In genomic region chr20:59581983-59582679, GRCh38 we compare ENCODE assay signal across 18 cellular contexts. TPM values are rescaled to one million over a fixed set of nuclear protein-coding genes. Genes with fewer than 3 reads are reported as not detected.
"Had no signal": no experiment of that assay in that cellular context is flagged by ENCODE, and none has a peak within 500 bp of the region (broad histone marks: within the 10 kb centered on the region; RNA-seq: fewer than 3 reads in every experiment).

No MANE protein-coding gene starts in this region.

- H3K9me3 ChIP-seq: esophagus squamous epithelium, thyroid gland, upper lobe of left lung, vagina had no signal

- H3K36me3 ChIP-seq: esophagus squamous epithelium, gastroesophageal sphincter, left ventricle myocardium inferior, thyroid gland, upper lobe of left lung, vagina had no signal

- H3K36me3 Mint-ChIP-seq: natural killer cell treated with Interleukin-12 subunit alpha and Interleukin-12 subunit beta and Interleukin-15 and Interleukin-18, amount 100 ng/mL, for 72 hours had no signal

- H3K4me3 ChIP-seq: esophagus squamous epithelium, gastroesophageal sphincter, left ventricle myocardium inferior, lung, thyroid gland, upper lobe of left lung, vagina had no signal

- DNase-seq: esophagus squamous epithelium; foreskin fibroblast; kidney; left cardiac atrium; left ventricle myocardium inferior; mesenchymal stem cell; midbrain; small intestine; stimulated activated CD4-positive, alpha-beta T cell treated with anti-CD3 and anti-CD28 coated beads, Interleukin-2, amount 100 ng/mL, for 48 hours; stimulated activated naive CD4-positive, alpha-beta T cell treated with Interleukin-2 at 50 U/mL for 16 hours; thyroid gland; upper lobe of left lung had no signal

- ATAC-seq: gastroesophageal sphincter; left cardiac atrium; natural killer cell treated with Interleukin-12 subunit alpha and Interleukin-12 subunit beta and Interleukin-15 and Interleukin-18, amount 100 ng/mL, for 72 hours had no signal

- H3K4me3 Mint-ChIP-seq: dendritic cell treated with granulocyte-macrophage colony-stimulating factor and Interleukin-4, amounts not matched to agents 40 ng/mL and 50 ng/mL, for 4 days; natural killer cell treated with Interleukin-12 subunit alpha and Interleukin-12 subunit beta and Interleukin-15 and Interleukin-18, amount 100 ng/mL, for 72 hours had no signal

- H3K27ac ChIP-seq: gastroesophageal sphincter, thyroid gland, upper lobe of left lung, vagina had no signal

- H3K9me3 Mint-ChIP-seq: dendritic cell treated with granulocyte-macrophage colony-stimulating factor and Interleukin-4, amounts not matched to agents 40 ng/mL and 50 ng/mL, for 4 days; natural killer cell treated with Interleukin-12 subunit alpha and Interleukin-12 subunit beta and Interleukin-15 and Interleukin-18, amount 100 ng/mL, for 72 hours had no signal

- H3K4me1 ChIP-seq: thyroid gland, upper lobe of left lung had no signal

- H3K27me3 ChIP-seq: thyroid gland, vagina had no signal

- H3K27ac Mint-ChIP-seq: dendritic cell treated with granulocyte-macrophage colony-stimulating factor and Interleukin-4, amounts not matched to agents 40 ng/mL and 50 ng/mL, for 4 days; natural killer cell treated with Interleukin-12 subunit alpha and Interleukin-12 subunit beta and Interleukin-15 and Interleukin-18, amount 100 ng/mL, for 72 hours had no signal

RNA-seq across cellular contexts. Expression of gene PHACTR3, which starts 22.2 kb away (rescaled TPM):
- total RNA-seq: natural killer cell treated with Interleukin-12 subunit alpha and Interleukin-12 subunit beta and Interleukin-15 and Interleukin-18, amount 100 ng/mL, for 72 hours; pulmonary artery endothelial cell had no signal
